Comparison of ENCODE assay signal across 1 cellular context in the genomic region with DNA sequence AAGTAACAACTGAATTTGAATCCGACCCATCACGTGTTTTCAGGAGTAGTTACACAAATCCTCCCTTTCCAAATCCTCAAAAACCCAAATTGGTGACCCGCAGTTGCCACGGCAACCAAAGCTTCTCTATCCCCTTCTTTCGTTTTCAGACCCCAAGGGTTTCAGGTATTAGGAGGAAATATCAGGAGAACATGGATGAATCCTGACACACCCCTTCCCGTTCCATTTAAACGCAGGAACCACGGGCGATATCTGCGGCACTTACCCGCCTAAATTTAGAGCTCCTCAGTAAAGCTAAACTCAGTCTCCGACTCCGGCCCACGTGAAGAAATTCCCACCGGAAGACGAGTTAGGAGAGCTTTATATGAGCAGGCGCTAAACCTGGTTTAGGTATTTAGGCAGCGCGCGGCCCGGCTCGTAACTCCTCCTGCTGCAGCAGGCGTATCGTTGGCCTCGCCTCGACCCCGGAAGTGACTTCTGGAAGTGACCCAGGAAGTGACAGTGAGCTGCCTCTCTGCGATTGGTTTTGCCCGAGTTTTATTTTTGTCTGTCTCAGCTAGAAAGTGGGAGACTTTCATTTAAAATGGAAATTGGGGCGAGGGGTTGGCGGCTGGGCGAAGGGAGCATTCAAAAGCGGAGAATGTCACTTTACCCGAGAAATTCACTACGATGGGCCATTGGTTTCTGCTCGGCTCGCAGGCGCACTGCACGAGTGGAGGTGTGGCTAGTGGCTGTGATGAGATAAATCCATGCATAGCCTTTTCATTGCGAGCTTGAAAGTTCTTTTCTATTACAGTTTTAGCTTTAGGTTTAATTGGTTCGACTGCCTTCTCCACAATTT.
TF ChIP-seq lines count a peak whose summit lies in the region.

A gene (minus strand): TSS at position 472 of the 841 bp plus-strand sequence.

TF ChIP-seq in H1, 55 proteins besides CTCF, POLR2A, EP300 and RAD21 (continued from another document):
- TF ChIP-seq, protein P1, sequence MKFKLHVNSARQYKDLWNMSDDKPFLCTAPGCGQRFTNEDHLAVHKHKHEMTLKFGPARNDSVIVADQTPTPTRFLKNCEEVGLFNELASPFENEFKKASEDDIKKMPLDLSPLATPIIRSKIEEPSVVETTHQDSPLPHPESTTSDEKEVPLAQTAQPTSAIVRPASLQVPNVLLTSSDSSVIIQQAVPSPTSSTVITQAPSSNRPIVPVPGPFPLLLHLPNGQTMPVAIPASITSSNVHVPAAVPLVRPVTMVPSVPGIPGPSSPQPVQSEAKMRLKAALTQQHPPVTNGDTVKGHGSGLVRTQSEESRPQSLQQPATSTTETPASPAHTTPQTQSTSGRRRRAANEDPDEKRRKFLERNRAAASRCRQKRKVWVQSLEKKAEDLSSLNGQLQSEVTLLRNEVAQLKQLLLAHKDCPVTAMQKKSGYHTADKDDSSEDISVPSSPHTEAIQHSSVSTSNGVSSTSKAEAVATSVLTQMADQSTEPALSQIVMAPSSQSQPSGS (IDR thresholded peaks at IDR 0.05; ENCODE audit: low read length), result no peak
- TF ChIP-seq TCF12 (IDR thresholded peaks at IDR 0.05; ENCODE audit: low read depth, low read length) (no peak), NANOG (IDR thresholded peaks at IDR 0.05; ENCODE audit: insufficient read depth, low read depth, low read length, poor library complexity, severe bottlenecking) (no peak), KDM4A (IDR thresholded peaks at IDR 0.05; ENCODE audit: low read depth, low read length, severe bottlenecking) (peak; percentile 79), CBX8 (IDR thresholded peaks at IDR 0.05; ENCODE audit: borderline replicate concordance, low read depth, low read length) (no peak), SIX5 (IDR thresholded peaks at IDR 0.05; ENCODE audit: low read depth, low read length) (no peak), PHF8 (conservative IDR thresholded peaks at IDR 0.05; ENCODE audit: low read depth, low read length) (peak; percentile 71), ZNF274 (IDR thresholded peaks at IDR 0.05; ENCODE audit: borderline replicate concordance, extremely low read depth, low read length) (no peak), SAP30 (IDR thresholded peaks at IDR 0.05; ENCODE audit: insufficient read depth, insufficient replicate concordance, low read length) (peak; percentile 94), POU5F1 (IDR thresholded peaks at IDR 0.05; ENCODE audit: low read depth, low read length) (no peak), EGR1 (IDR thresholded peaks at IDR 0.05; ENCODE audit: borderline replicate concordance, low read depth, low read length) (peak; percentile 49; the same call in 1 of the 2 replicates), SIN3A (conservative IDR thresholded peaks at IDR 0.05 in 1 of 2, IDR thresholded peaks at IDR 0.05 in 1 of 2; ENCODE audit: low read depth in 1 of 2, low read length in 2 of 2) (peak; percentile 67 to 92; a peak in 3 of 4 replicates), TBP (IDR thresholded peaks at IDR 0.05; ENCODE audit: low read depth, low read length) (peak; percentile 81), POLR2AphosphoS5 (IDR thresholded peaks at IDR 0.05; ENCODE audit: low read depth, low read length) (peak; percentile 63; the same call in 1 of the 2 replicates), CHD1 (IDR thresholded peaks at IDR 0.05; ENCODE audit: low read depth, low read length) (no peak), RBBP5 (IDR thresholded peaks at IDR 0.05; ENCODE audit: borderline replicate concordance, low read depth, low read length) (peak; percentile 94), GABPA (IDR thresholded peaks at IDR 0.05; ENCODE audit: borderline replicate concordance, insufficient read depth, low read length) (peak; percentile 85), KDM5A (IDR thresholded peaks at IDR 0.05; ENCODE audit: low read length) (no peak), CREB1 (IDR thresholded peaks at IDR 0.05) (0 out of 2 replicates have a peak, but pooled peaks have one; percentile 19), HDAC2 (IDR thresholded peaks at IDR 0.05; ENCODE audit: borderline replicate concordance in 1 of 2, low read depth in 2 of 2, low read length in 2 of 2) (peak in 1 of 2 experiments; percentile 88; a peak in 1 of 4 replicates), TAF1 (IDR thresholded peaks at IDR 0.05; ENCODE audit: low read depth, low read length) (peak; percentile 62; the same call in 1 of the 2 replicates), BRCA1 (IDR thresholded peaks at IDR 0.05; ENCODE audit: low read depth, low read length) (no peak), SRF (IDR thresholded peaks at IDR 0.05; ENCODE audit: low read depth, low read length) (no peak), CHD2 (IDR thresholded peaks at IDR 0.05; ENCODE audit: low read length) (0 out of 2 replicates have a peak, but pooled peaks have one; percentile 10)
- TF ChIP-seq, protein P2, sequence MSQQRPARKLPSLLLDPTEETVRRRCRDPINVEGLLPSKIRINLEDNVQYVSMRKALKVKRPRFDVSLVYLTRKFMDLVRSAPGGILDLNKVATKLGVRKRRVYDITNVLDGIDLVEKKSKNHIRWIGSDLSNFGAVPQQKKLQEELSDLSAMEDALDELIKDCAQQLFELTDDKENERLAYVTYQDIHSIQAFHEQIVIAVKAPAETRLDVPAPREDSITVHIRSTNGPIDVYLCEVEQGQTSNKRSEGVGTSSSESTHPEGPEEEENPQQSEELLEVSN (IDR thresholded peaks at IDR 0.05), result peak; percentile 45; the same call in 1 of the 2 replicates
